Comparison of ENCODE assay signal across 17 cellular contexts in genomic region chr18:29644276-29644675, GRCh38.
A peak's percentile ranks its signal among the peaks of the same experiment; 100 is the strongest.
DNase-seq lines count a peak whose midpoint lies in the region; ATAC-seq and TF ChIP-seq lines count a peak whose summit lies in the region.
"Had no signal": no experiment of that assay in that cellular context is flagged by ENCODE, and none has a peak within 500 bp of the region (broad histone marks: within the 10 kb centered on the region; RNA-seq: fewer than 3 reads in every experiment).

No MANE protein-coding gene starts in this region.

- peak; percentile 71 for DNase-seq in EL
- peak; percentile 9 for DNase-seq in OCI-M1 (lab: John Stamatoyannopoulos, UW)
- DNase-seq in epithelial cell of esophagus (ENCODE audit: low read depth) = peak; percentile 61
- DNase-seq in skeletal muscle cell (ENCODE audit: low read depth) = peak; percentile 22
- no peak for DNase-seq in AG08396 (ENCODE audit: low spot score)
- no peak for DNase-seq in omental fat pad (ENCODE audit: low spot score)
- DNase-seq in stimulated activated naive CD8-positive, alpha-beta T cell treated with anti-CD3 and anti-CD28 coated beads, Interleukin-15, Interleukin-2, amounts not matched to agents 100 U/mL and 50 U/mL, for 24 hours = no peak
- DNase-seq: activated B cell treated with CpG ODN at 0.5 μM for 24 hours; activated CD8-positive, alpha-beta memory T cell treated with anti-CD3 and anti-CD28 coated beads for 24 hours; activated naive CD8-positive, alpha-beta T cell treated with anti-CD3 and anti-CD28 coated beads, Interleukin-2, amount 50 U/mL, for 24 hours; DMS79 treated with DMSO at 0.1 percent for 48 hours; effector memory CD4-positive, alpha-beta T cell; NCI-H187 treated with DMSO at 0.1 percent for 48 hours; SHP77; T-helper 17 cell had no signal

- ATAC-seq in omental fat pad (ENCODE audit: low FRiP score) (no peak), GM21515 (IDR thresholded peaks at IDR 0.05; ENCODE audit: unreplicated experiment) (no peak)
- ATAC-seq in stimulated activated naive CD8-positive, alpha-beta T cell treated with anti-CD3 and anti-CD28 coated beads, Interleukin-15, Interleukin-2, amounts not matched to agents 100 U/mL and 50 U/mL, for 24 hours = no peak
- ATAC-seq: activated naive CD8-positive, alpha-beta T cell treated with anti-CD3 and anti-CD28 coated beads, Interleukin-2, amount 50 U/mL, for 24 hours; activated T-helper 17 cell treated with anti-CD3 and anti-CD28 coated beads, Interleukin-2, amount 50 U/mL, for 72 hours; T-helper 17 cell had no signal

- no peak overlapping the region for H3K4me3 ChIP-seq in epithelial cell of esophagus (ENCODE audit: low read length)
- H3K4me3 ChIP-seq in skeletal muscle cell (ENCODE audit: low read depth, low read length) = no peak overlapping the region

- TF ChIP-seq CTCF in epithelial cell of esophagus (IDR thresholded peaks at IDR 0.05; ENCODE audit: insufficient read depth, low read depth, low read length, missing control alignments) (no peak), omental fat pad (IDR thresholded peaks at IDR 0.05) (no peak)

Comparison
In these comparisons a context has a peak if more than half of its experiments do, and no peak if none do; other contexts are left out.
1. DNase-seq: peak in EL (single experiment), OCI-M1 (single experiment), epithelial cell of esophagus (single experiment) and skeletal muscle cell (single experiment); none in AG08396 (single experiment), omental fat pad (single experiment) and stimulated activated naive CD8-positive, alpha-beta T cell treated with anti-CD3 and anti-CD28 coated beads, Interleukin-15, Interleukin-2, amounts not matched to agents 100 U/mL and 50 U/mL, for 24 hours (single experiment).